Comparison of ENCODE assay signal across 15 cellular contexts in genomic region chr5:34570143-34570542, GRCh38.
DNase-seq lines count a peak whose midpoint lies in the region; FAIRE-seq and TF ChIP-seq lines count a peak whose summit lies in the region.
"Had no signal": no experiment of that assay in that cellular context is flagged by ENCODE, and none has a peak within 500 bp of the region (broad histone marks: within the 10 kb centered on the region; RNA-seq: fewer than 3 reads in every experiment).

No MANE protein-coding gene starts in this region.

- H3K9me3 ChIP-seq in HEK293 (ENCODE audit: control insufficient read depth, insufficient read depth, low read depth, low read length) (no peaks in the 10 kb centered on the region), astrocyte (ENCODE audit: insufficient read depth, low read depth, low read length) (no peaks in the 10 kb centered on the region), mesodermal cell (ENCODE audit: control insufficient read depth, low read length) (no peaks in the 10 kb centered on the region), uterus (no peaks in the 10 kb centered on the region)
- H3K9me3 ChIP-seq: BLaER1, MG63 had no signal

- H3K27ac Mint-ChIP-seq in astrocyte (ENCODE audit: unreplicated experiment), result peak overlapping the region; percentile 99

- peaks cover 34% of the 10 kb centered on the region for H3K4me1 Mint-ChIP-seq in astrocyte (ENCODE audit: low read depth, unreplicated experiment)

- no peaks in the 10 kb centered on the region for H3K36me3 ChIP-seq in HEK293 (ENCODE audit: control insufficient read depth in 2 of 2, insufficient read depth in 1 of 2, low read length in 2 of 2)
- no peaks in the 10 kb centered on the region for H3K36me3 ChIP-seq in astrocyte (ENCODE audit: insufficient read depth, low read length)
- H3K36me3 ChIP-seq in mesodermal cell (ENCODE audit: control insufficient read depth, insufficient read depth, low read length), result no peaks in the 10 kb centered on the region
- H3K36me3 ChIP-seq in uterus, result no peaks in the 10 kb centered on the region
- H3K36me3 ChIP-seq: BLaER1, MG63 had no signal

- peaks cover 2% of the 10 kb centered on the region for H3K36me3 Mint-ChIP-seq in astrocyte (ENCODE audit: low read depth, unreplicated experiment)

- no peak overlapping the region for H3K4me3 ChIP-seq in HEK293 (ENCODE audit: low read depth, low read length)
- no peak overlapping the region for H3K4me3 ChIP-seq in astrocyte (ENCODE audit: insufficient read depth, low read depth, low read length)
- H3K4me3 ChIP-seq in mesodermal cell (ENCODE audit: extremely low read depth, insufficient read depth, low read length, poor library complexity, severe bottlenecking), result no peak overlapping the region
- H3K4me3 ChIP-seq in uterus, result no peak overlapping the region
- H3K4me3 ChIP-seq: BLaER1, MG63 had no signal

- H3K4me1 ChIP-seq in HEK293 (ENCODE audit: control insufficient read depth, insufficient read depth, low read length) (peaks cover 5% of the 10 kb centered on the region; the same call in 1 of the 2 replicates), astrocyte (ENCODE audit: insufficient read depth, low read length) (peaks cover 29% of the 10 kb centered on the region), mesodermal cell (ENCODE audit: control insufficient read depth, insufficient read depth, low read length, poor library complexity, severe bottlenecking) (peaks cover 30% of the 10 kb centered on the region), uterus (no peaks in the 10 kb centered on the region)

- intact Hi-C loops in uterus (cut with DNase I; ENCODE audit: low total_unique reads), result no loop called here

- CTCF ChIA-PET in HEK293 (lab: Yijun Ruan, JAX), result interaction anchor here (0.7 to 1.3 kb wide), 2 partner anchors 18 to 121 kb away, joined by 3 read pairs; no protein-coding TSS in a partner anchor

- no peaks in the 10 kb centered on the region for H3K27me3 Mint-ChIP-seq in astrocyte (ENCODE audit: low read depth, unreplicated experiment)

- FAIRE-seq in astrocyte (lab: Jason Lieb, UNC), result no peak

- H3K9me3 Mint-ChIP-seq in astrocyte (ENCODE audit: unreplicated experiment), result no peaks in the 10 kb centered on the region

- H3K4me2 ChIP-seq in astrocyte (ENCODE audit: low read length), result no peak overlapping the region

- no peaks in the 10 kb centered on the region for H3K79me2 ChIP-seq in astrocyte (ENCODE audit: insufficient read depth, low read length)

- DNase-seq in astrocyte (ENCODE audit: low read depth) (no peak), uterus (no peak), NCI-H526 treated with DMSO at 0.1 percent for 48 hours (lab: John Stamatoyannopoulos, UW) (no peak), CD1c-positive myeloid dendritic cell (ENCODE audit: extremely low spot score) (no peak), germinal center (ENCODE audit: low spot score) (no peak)
- DNase-seq: DMS79 treated with DMSO at 0.1 percent for 48 hours, GOT3, Karpas-422, NCI-H1092, NCI-H1694, SHP77 treated with DMSO at 0.1 percent for 48 hours had no signal

- H2AFZ ChIP-seq in astrocyte (ENCODE audit: low read depth, low read length), result no peak overlapping the region

- TF ChIP-seq CTCF in HEK293 (tag by site-specific recombination; IDR thresholded peaks at IDR 0.05), result no peak
- TF ChIP-seq CTCF in astrocyte (IDR thresholded peaks at IDR 0.05; ENCODE audit: insufficient read depth, low read depth, low read length), result no peak
- TF ChIP-seq CTCF in uterus (IDR thresholded peaks at IDR 0.05), result no peak

- H3K9ac ChIP-seq in astrocyte (ENCODE audit: low read length), result peak overlapping the region; percentile 71
- H3K9ac ChIP-seq: BLaER1 had no signal

- H3K27me3 ChIP-seq in astrocyte (ENCODE audit: insufficient read depth, low read length) (no peaks in the 10 kb centered on the region), uterus (no peaks in the 10 kb centered on the region)
- H3K27me3 ChIP-seq: BLaER1, MG63 had no signal

- WGBS in mesodermal cell (ENCODE audit: insufficient coverage in 2 of 2), 2 experiments, result 96 to 100% methylated on average over 4 to 6 of the region's 6 CpGs

- H3K27ac ChIP-seq in HEK293 (ENCODE audit: extremely low read depth, low read depth, low read length) (no peak overlapping the region), astrocyte (ENCODE audit: low read depth, low read length) (peak overlapping the region; percentile 94), mesodermal cell (ENCODE audit: low read depth, low read length, severe bottlenecking) (peak overlapping the region; percentile 97), uterus (peak overlapping the region; percentile 65 to 68)

- POLR2A ChIA-PET in HEK293 (lab: Yijun Ruan, JAX), result no interaction called here

- no peaks in the 10 kb centered on the region for H4K20me1 ChIP-seq in astrocyte (ENCODE audit: insufficient read depth, low read length)
- H4K20me1 ChIP-seq: BLaER1 had no signal

- TF ChIP-seq POLR2A in uterus (IDR thresholded peaks at IDR 0.05), result no peak

- H3K4me3 Mint-ChIP-seq in astrocyte (ENCODE audit: unreplicated experiment), result no peak overlapping the region

TF ChIP-seq in HEK293, 187 proteins besides CTCF, POLR2A, EP300 and RAD21:
- peak; percentile 77; the same call in 1 of the 2 replicates for TF ChIP-seq ZBTB6 (tag by site-specific recombination; IDR thresholded peaks at IDR 0.05)
- no peak for TF ChIP-seq ZNF394 (tag by site-specific recombination; IDR thresholded peaks at IDR 0.05; ENCODE audit: borderline replicate concordance)
- no peak for TF ChIP-seq ZNF692 (tag by site-specific recombination; IDR thresholded peaks at IDR 0.05)
- no peak for TF ChIP-seq ZNF274 (IDR thresholded peaks at IDR 0.05; ENCODE audit: low read length)
- no peak for TF ChIP-seq ZNF274 (tag by site-specific recombination; IDR thresholded peaks at IDR 0.05; ENCODE audit: borderline replicate concordance)
- peak; percentile 66; the same call in 1 of the 2 replicates for TF ChIP-seq ZNF121 (tag by site-specific recombination; IDR thresholded peaks at IDR 0.05)
